Comparison of ENCODE assay signal across 1 cellular context in the genomic region with DNA sequence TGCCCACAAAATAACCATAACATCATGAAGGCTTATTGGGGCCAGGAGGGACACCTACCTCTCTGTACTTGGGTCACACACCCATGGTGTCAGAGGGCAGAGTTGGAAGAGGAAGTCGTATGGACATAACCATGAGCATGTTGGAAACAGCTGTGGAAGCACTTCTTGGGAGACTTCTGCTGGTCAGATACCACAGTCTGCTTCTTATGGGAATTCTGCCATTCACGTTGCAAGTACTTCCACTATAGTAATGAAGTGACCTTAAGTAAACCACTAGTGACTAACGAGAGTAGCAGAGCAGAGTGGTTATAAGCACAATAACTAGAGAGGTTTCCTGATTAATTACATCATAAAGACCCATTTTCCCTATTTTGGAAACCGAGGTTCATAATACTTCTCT.
TF ChIP-seq lines count a peak whose summit lies in the region.

No MANE protein-coding gene starts in this region.

TF ChIP-seq in HepG2, 621 proteins besides CTCF, POLR2A, EP300 and RAD21 (continued from another document):
- TF ChIP-seq FOXP4 (CRISPR knock-in tag; IDR thresholded peaks at IDR 0.05) (no peak), ZSCAN9 (CRISPR knock-in tag; IDR thresholded peaks at IDR 0.05; ENCODE audit: borderline replicate concordance) (no peak), ZNF24 (IDR thresholded peaks at IDR 0.05) (no peak), ZNF3 (CRISPR knock-in tag; IDR thresholded peaks at IDR 0.05) (no peak), PHF8 (CRISPR knock-in tag; IDR thresholded peaks at IDR 0.05) (no peak), TIGD3 (CRISPR knock-in tag; IDR thresholded peaks at IDR 0.05; ENCODE audit: borderline replicate concordance) (no peak)
